In genomic region chr22:19383292-19383691, GRCh38 we compare ENCODE assay signal across 23 cellular contexts.
"Had no signal": no experiment of that assay in that cellular context is flagged by ENCODE, and none has a peak within 500 bp of the region (broad histone marks: within the 10 kb centered on the region; RNA-seq: fewer than 3 reads in every experiment).

No MANE protein-coding gene starts in this region.

- H2AFZ ChIP-seq: neural progenitor cell had no signal

- H3K27ac Mint-ChIP-seq: mesothelial cell of epicardium; neural progenitor cell; stimulated activated memory B cell treated with anti-CD40 and anti-IgM and Interleukin-4, amounts not matched to agents 10 μg/mL and 1 μg/mL and 100 μg/mL, for 72 hours; stimulated activated naive CD8-positive, alpha-beta T cell treated with anti-CD3 and anti-CD28 coated beads, Interleukin-15, Interleukin-2, amounts not matched to agents 100 ng/mL and 50 ng/mL, for 24 hours had no signal

- H3K4me3 Mint-ChIP-seq: effector memory CD8-positive, alpha-beta T cell; memory B cell; mesothelial cell of epicardium; naive B cell; natural killer cell treated with Interleukin-12 subunit alpha and Interleukin-12 subunit beta and Interleukin-15 and Interleukin-18, amount 100 ng/mL, for 72 hours; neural progenitor cell; stimulated activated memory B cell treated with anti-CD40 and anti-IgM and Interleukin-4, amounts not matched to agents 10 μg/mL and 1 μg/mL and 100 μg/mL, for 72 hours; stimulated activated naive CD8-positive, alpha-beta T cell treated with anti-CD3 and anti-CD28 coated beads, Interleukin-15, Interleukin-2, amounts not matched to agents 100 ng/mL and 50 ng/mL, for 24 hours had no signal

- H3K27me3 Mint-ChIP-seq: effector memory CD8-positive, alpha-beta T cell; memory B cell; naive B cell; natural killer cell treated with Interleukin-12 subunit alpha and Interleukin-12 subunit beta and Interleukin-15 and Interleukin-18, amount 100 ng/mL, for 72 hours; stimulated activated memory B cell treated with anti-CD40 and anti-IgM and Interleukin-4, amounts not matched to agents 10 μg/mL and 1 μg/mL and 100 μg/mL, for 72 hours; stimulated activated naive CD8-positive, alpha-beta T cell treated with anti-CD3 and anti-CD28 coated beads, Interleukin-15, Interleukin-2, amounts not matched to agents 100 ng/mL and 50 ng/mL, for 24 hours had no signal

- H3K4me3 ChIP-seq: heart left ventricle, lower lobe of right lung, mucosa of descending colon, neural progenitor cell, psoas muscle, skin epidermis, spleen, transverse colon had no signal

- H3K4me1 ChIP-seq: heart left ventricle, lower lobe of right lung, neural progenitor cell, psoas muscle, spleen, transverse colon had no signal

- H3K36me3 ChIP-seq: neural progenitor cell had no signal

- H3K9me3 ChIP-seq: heart left ventricle, lower lobe of right lung, mucosa of descending colon, psoas muscle, spleen, transverse colon had no signal

- H3K27me3 ChIP-seq: heart left ventricle, neural progenitor cell, spleen, transverse colon had no signal

- H3K9ac ChIP-seq: neural progenitor cell had no signal

- H3K4me2 ChIP-seq: neural progenitor cell had no signal

- H3K4me1 Mint-ChIP-seq: memory B cell; mesothelial cell of epicardium; neural progenitor cell; stimulated activated memory B cell treated with anti-CD40 and anti-IgM and Interleukin-4, amounts not matched to agents 10 μg/mL and 1 μg/mL and 100 μg/mL, for 72 hours had no signal

- H3K9me3 Mint-ChIP-seq: effector memory CD8-positive, alpha-beta T cell; memory B cell; mesothelial cell of epicardium; naive B cell; natural killer cell treated with Interleukin-12 subunit alpha and Interleukin-12 subunit beta and Interleukin-15 and Interleukin-18, amount 100 ng/mL, for 72 hours; neural progenitor cell; stimulated activated memory B cell treated with anti-CD40 and anti-IgM and Interleukin-4, amounts not matched to agents 10 μg/mL and 1 μg/mL and 100 μg/mL, for 72 hours; stimulated activated naive CD8-positive, alpha-beta T cell treated with anti-CD3 and anti-CD28 coated beads, Interleukin-15, Interleukin-2, amounts not matched to agents 100 ng/mL and 50 ng/mL, for 24 hours had no signal

- H3K27ac ChIP-seq: heart left ventricle, lower lobe of right lung, neural progenitor cell, psoas muscle, skin epidermis, spleen, transverse colon had no signal

- DNase-seq: cortex of kidney; effector memory CD8-positive, alpha-beta T cell; heart left ventricle; hippocampal formation; islet precursor cell; kidney glomerular epithelial cell; left colon; left ventricle myocardium superior; lower lobe of right lung; mucosa of descending colon; naive B cell; psoas muscle; right cardiac atrium; spleen; stimulated activated CD4-positive, alpha-beta T cell treated with anti-CD3 and anti-CD28 coated beads, Interleukin-4, amount 100 ng/mL, for 4 hours; transverse colon had no signal
